23 cellular contexts compared by ENCODE assay signal in genomic region chr6:109672827-109673226, GRCh38.
"Had no signal": no experiment of that assay in that cellular context is flagged by ENCODE, and none has a peak within 500 bp of the region (broad histone marks: within the 10 kb centered on the region; RNA-seq: fewer than 3 reads in every experiment).

No MANE protein-coding gene starts in this region.

- ATAC-seq: left colon; left lung; lower lobe of right lung; mucosa of descending colon; naive thymus-derived CD4-positive, alpha-beta T cell; natural killer cell treated with Interleukin-12 subunit alpha and Interleukin-12 subunit beta and Interleukin-15 and Interleukin-18, amount 100 ng/mL, for 72 hours; psoas muscle; right lobe of liver; stimulated activated naive B cell treated with anti-CD40 and anti-IgM and Interleukin-4, amounts not matched to agents 10 μg/mL and 1 μg/mL and 100 μg/mL, for 72 hours; stimulated activated naive CD8-positive, alpha-beta T cell treated with anti-CD3 and anti-CD28 coated beads, Interleukin-15, Interleukin-2, amounts not matched to agents 100 U/mL and 50 U/mL, for 24 hours had no signal

- H3K27ac Mint-ChIP-seq: immature natural killer cell; naive thymus-derived CD4-positive, alpha-beta T cell; natural killer cell treated with Interleukin-12 subunit alpha and Interleukin-12 subunit beta and Interleukin-15 and Interleukin-18, amount 100 ng/mL, for 72 hours; neural progenitor cell; stimulated activated naive B cell treated with anti-CD40 and anti-IgM and Interleukin-4, amounts not matched to agents 10 μg/mL and 1 μg/mL and 100 μg/mL, for 72 hours had no signal

- H3K9me3 Mint-ChIP-seq: immature natural killer cell, neural progenitor cell had no signal

- H3K27me3 Mint-ChIP-seq: naive thymus-derived CD4-positive, alpha-beta T cell; natural killer cell treated with Interleukin-12 subunit alpha and Interleukin-12 subunit beta and Interleukin-15 and Interleukin-18, amount 100 ng/mL, for 72 hours; stimulated activated naive B cell treated with anti-CD40 and anti-IgM and Interleukin-4, amounts not matched to agents 10 μg/mL and 1 μg/mL and 100 μg/mL, for 72 hours had no signal

- H3K4me3 Mint-ChIP-seq: immature natural killer cell; naive thymus-derived CD4-positive, alpha-beta T cell; natural killer cell treated with Interleukin-12 subunit alpha and Interleukin-12 subunit beta and Interleukin-15 and Interleukin-18, amount 100 ng/mL, for 72 hours; neural progenitor cell; stimulated activated naive B cell treated with anti-CD40 and anti-IgM and Interleukin-4, amounts not matched to agents 10 μg/mL and 1 μg/mL and 100 μg/mL, for 72 hours had no signal

- DNase-seq: hypothalamus; immature natural killer cell; kidney; left colon; left lung; lower lobe of right lung; midbrain; mucosa of descending colon; naive thymus-derived CD4-positive, alpha-beta T cell; occipital lobe; psoas muscle; right lobe of liver; stimulated activated CD4-positive, alpha-beta T cell treated with anti-CD3 and anti-CD28 coated beads, Interleukin-2, amount 100 ng/mL, for 24 hours; stimulated activated CD4-positive, alpha-beta T cell treated with anti-CD3 and anti-CD28 coated beads, Interleukin-4, amount 100 ng/mL, for 1 hour; stimulated activated naive B cell treated with anti-CD40 and anti-IgM and Interleukin-4, amounts not matched to agents 10 μg/mL and 1 μg/mL and 100 μg/mL, for 72 hours; stimulated activated naive CD8-positive, alpha-beta T cell treated with anti-CD3 and anti-CD28 coated beads, Interleukin-15, Interleukin-2, amounts not matched to agents 100 U/mL and 50 U/mL, for 24 hours; stomach; testis; thyroid gland; transverse colon; upper lobe of left lung had no signal

- H3K36me3 Mint-ChIP-seq: neural progenitor cell had no signal

- H3K4me1 Mint-ChIP-seq: immature natural killer cell; naive thymus-derived CD4-positive, alpha-beta T cell; neural progenitor cell; stimulated activated naive B cell treated with anti-CD40 and anti-IgM and Interleukin-4, amounts not matched to agents 10 μg/mL and 1 μg/mL and 100 μg/mL, for 72 hours had no signal
